10 cellular contexts compared by ENCODE assay signal in genomic region chr11:76700177-76701100, GRCh38. TPM values are rescaled to one million over a fixed set of nuclear protein-coding genes. Genes with fewer than 3 reads are reported as not detected.
DNase-seq lines count a peak whose midpoint lies in the region; ATAC-seq and TF ChIP-seq lines count a peak whose summit lies in the region.
"Had no signal": no experiment of that assay in that cellular context is flagged by ENCODE, and none has a peak within 500 bp of the region (broad histone marks: within the 10 kb centered on the region; RNA-seq: fewer than 3 reads in every experiment).

No MANE protein-coding gene starts in this region.

- no peaks in the 10 kb centered on the region for H3K36me3 ChIP-seq in left lung
- H3K36me3 ChIP-seq in aorta (ENCODE audit: control insufficient read depth in 1 of 2, insufficient read depth in 2 of 2, low read length in 1 of 2), result no peaks in the 10 kb centered on the region

- intact Hi-C loops in left lung (cut with DNase I) (no loop called here), aorta (cut with DNase I) (no loop called here), left colon (cut with DNase I, micrococcal nuclease) (no loop called here)

- DNase-seq in stimulated activated CD4-positive, alpha-beta T cell treated with anti-CD3 and anti-CD28 coated beads, Interleukin-15, amount 100 ng/mL, for 24 hours, result peak; percentile 17
- no peak for DNase-seq in stimulated activated CD4-positive, alpha-beta T cell treated with anti-CD3 and anti-CD28 coated beads, Interleukin-2, amount 100 ng/mL, for 48 hours
- DNase-seq in amniotic stem cell (lab: John Stamatoyannopoulos, UW) (peak; percentile 73), left lung (no peak), aorta (no peak), GM13977 (ENCODE audit: low spot score) (no peak), left colon (no peak)
- DNase-seq: activated T-cell treated with anti-CD3 and anti-CD28 coated beads, Interleukin-2, amount 50 U/mL, for 4 hours; DMS53 had no signal

- in situ Hi-C loops in GM13977 (cut with MboI; ENCODE audit: low pct_unique_long_range_greater_than_20kb, low sequenced_read_pairs, unreplicated experiment), result no loop called here

- peaks cover 0 to 19% of the 10 kb centered on the region in 2 donors for H3K4me1 ChIP-seq in left lung
- no peaks in the 10 kb centered on the region for H3K4me1 ChIP-seq in aorta (ENCODE audit: control insufficient read depth in 1 of 2, insufficient read depth in 2 of 2, low read length in 2 of 2)

- H3K4me3 ChIP-seq in left lung (no peak overlapping the region), aorta (ENCODE audit: low read length in 2 of 2) (no peak overlapping the region)

- H3K27me3 ChIP-seq in left lung (no peaks in the 10 kb centered on the region), aorta (ENCODE audit: control insufficient read depth in 1 of 2, insufficient read depth in 2 of 2, low read length in 1 of 2) (no peaks in the 10 kb centered on the region)

- 86 to 88% methylated on average over 15 to 16 of the region's 16 CpGs for WGBS in aorta, 2 donors

- TF ChIP-seq CTCF in left lung (IDR thresholded peaks at IDR 0.05) (no peak), GM13977 (IDR thresholded peaks at IDR 0.05; ENCODE audit: extremely low read depth, insufficient read depth, missing control alignments) (no peak)

- ATAC-seq in left lung (peak; percentile 58), aorta (ENCODE audit: low FRiP score) (peak; percentile 13), GM19023 (IDR thresholded peaks at IDR 0.05; ENCODE audit: unreplicated experiment) (no peak), left colon (no peak)
- ATAC-seq: activated T-cell treated with anti-CD3 and anti-CD28 coated beads, Interleukin-2, amount 50 U/mL, for 4 hours had no signal

- H3K9me3 ChIP-seq in left lung, result no peaks in the 10 kb centered on the region
- H3K9me3 ChIP-seq in aorta (ENCODE audit: control insufficient read depth, low read length), result peaks cover 2% of the 10 kb centered on the region

- H3K27ac ChIP-seq in left lung (no peak overlapping the region), aorta (ENCODE audit: low read depth in 1 of 2, low read length in 2 of 2) (no peak overlapping the region)

RNA-seq across cellular contexts. Expression of gene LRRC32, which starts 29.9 kb away (rescaled TPM):
- total RNA-seq in left lung, result 10 to 100 TPM; 38.7 to 66.8 TPM
- 100 to 1,000 TPM; 130 to 174 TPM for total RNA-seq in aorta
- polyA plus RNA-seq in aorta, result 100 to 1,000 TPM in 1 of 2 donors, 10 to 100 TPM in 1; 38.8 to 121 TPM
- total RNA-seq in left colon, result 10 to 100 TPM; 12.5 to 15.6 TPM

Comparison
In these comparisons a context has a peak if more than half of its experiments do, and no peak if none do; other contexts are left out.
1. DNase-seq: peak in stimulated activated CD4-positive, alpha-beta T cell treated with anti-CD3 and anti-CD28 coated beads, Interleukin-15, amount 100 ng/mL, for 24 hours (single experiment) and amniotic stem cell (single experiment); none in stimulated activated CD4-positive, alpha-beta T cell treated with anti-CD3 and anti-CD28 coated beads, Interleukin-2, amount 100 ng/mL, for 48 hours (0 of 2), left lung (0 of 2), aorta (0 of 2), GM13977 (single experiment) and left colon (0 of 2).
2. ATAC-seq: peak in left lung (single experiment) and aorta (single experiment); none in GM19023 (single experiment) and left colon (single experiment).